In the genomic region with DNA sequence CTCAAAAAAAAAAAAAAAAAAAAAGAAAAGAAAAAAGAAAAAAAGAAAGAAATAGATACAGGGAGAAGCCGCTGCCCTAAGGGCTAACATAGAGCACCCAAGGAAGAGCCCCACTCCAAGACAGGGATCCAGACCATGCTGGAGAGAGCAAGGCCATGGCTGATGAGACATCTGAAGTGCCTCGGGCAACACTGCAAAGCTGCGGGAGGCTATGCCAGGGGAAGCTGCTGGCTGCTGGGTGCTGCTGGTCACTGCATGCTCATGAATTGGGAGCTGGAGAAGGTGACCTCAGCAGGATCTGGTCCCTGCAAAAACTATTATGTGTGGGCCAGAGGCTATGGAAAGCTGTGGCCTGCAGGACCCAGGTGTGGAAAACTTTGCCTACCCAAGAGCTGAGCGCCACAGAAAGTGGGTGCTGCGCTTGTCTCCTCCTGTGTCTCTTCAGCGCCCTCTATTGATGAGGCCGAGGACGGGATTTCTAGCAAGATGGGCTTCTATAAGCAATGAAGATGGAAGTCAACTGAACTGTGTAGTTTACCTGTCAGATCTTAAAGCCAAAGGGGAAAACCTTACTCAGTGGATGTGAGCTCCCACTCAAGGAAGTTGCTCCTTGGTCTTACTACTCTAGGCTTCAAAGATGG, we compare ENCODE assay signal across 1 cellular context.
TF ChIP-seq lines count a peak whose summit lies in the region.

No MANE protein-coding gene starts in this region.

TF ChIP-seq in SK-N-SH treated with all-trans-retinoic acid at 6 μM for 48 hours, 23 proteins besides CTCF, POLR2A, EP300 and RAD21 (continued from another document):
- TF ChIP-seq, protein P1, sequence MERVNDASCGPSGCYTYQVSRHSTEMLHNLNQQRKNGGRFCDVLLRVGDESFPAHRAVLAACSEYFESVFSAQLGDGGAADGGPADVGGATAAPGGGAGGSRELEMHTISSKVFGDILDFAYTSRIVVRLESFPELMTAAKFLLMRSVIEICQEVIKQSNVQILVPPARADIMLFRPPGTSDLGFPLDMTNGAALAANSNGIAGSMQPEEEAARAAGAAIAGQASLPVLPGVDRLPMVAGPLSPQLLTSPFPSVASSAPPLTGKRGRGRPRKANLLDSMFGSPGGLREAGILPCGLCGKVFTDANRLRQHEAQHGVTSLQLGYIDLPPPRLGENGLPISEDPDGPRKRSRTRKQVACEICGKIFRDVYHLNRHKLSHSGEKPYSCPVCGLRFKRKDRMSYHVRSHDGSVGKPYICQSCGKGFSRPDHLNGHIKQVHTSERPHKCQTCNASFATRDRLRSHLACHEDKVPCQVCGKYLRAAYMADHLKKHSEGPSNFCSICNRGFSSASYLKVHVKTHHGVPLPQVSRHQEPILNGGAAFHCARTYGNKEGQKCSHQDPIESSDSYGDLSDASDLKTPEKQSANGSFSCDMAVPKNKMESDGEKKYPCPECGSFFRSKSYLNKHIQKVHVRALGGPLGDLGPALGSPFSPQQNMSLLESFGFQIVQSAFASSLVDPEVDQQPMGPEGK (CRISPR knock-in tag; IDR thresholded peaks at IDR 0.05; ENCODE audit: borderline replicate concordance) = no peak
- TF ChIP-seq ESRRG (CRISPR knock-in tag; IDR thresholded peaks at IDR 0.05) = no peak
- TF ChIP-seq ZFP30 (CRISPR knock-in tag; IDR thresholded peaks at IDR 0.05) = no peak
- TF ChIP-seq BACH2 (CRISPR knock-in tag; IDR thresholded peaks at IDR 0.05; ENCODE audit: borderline replicate concordance) = no peak
- TF ChIP-seq, protein P2, sequence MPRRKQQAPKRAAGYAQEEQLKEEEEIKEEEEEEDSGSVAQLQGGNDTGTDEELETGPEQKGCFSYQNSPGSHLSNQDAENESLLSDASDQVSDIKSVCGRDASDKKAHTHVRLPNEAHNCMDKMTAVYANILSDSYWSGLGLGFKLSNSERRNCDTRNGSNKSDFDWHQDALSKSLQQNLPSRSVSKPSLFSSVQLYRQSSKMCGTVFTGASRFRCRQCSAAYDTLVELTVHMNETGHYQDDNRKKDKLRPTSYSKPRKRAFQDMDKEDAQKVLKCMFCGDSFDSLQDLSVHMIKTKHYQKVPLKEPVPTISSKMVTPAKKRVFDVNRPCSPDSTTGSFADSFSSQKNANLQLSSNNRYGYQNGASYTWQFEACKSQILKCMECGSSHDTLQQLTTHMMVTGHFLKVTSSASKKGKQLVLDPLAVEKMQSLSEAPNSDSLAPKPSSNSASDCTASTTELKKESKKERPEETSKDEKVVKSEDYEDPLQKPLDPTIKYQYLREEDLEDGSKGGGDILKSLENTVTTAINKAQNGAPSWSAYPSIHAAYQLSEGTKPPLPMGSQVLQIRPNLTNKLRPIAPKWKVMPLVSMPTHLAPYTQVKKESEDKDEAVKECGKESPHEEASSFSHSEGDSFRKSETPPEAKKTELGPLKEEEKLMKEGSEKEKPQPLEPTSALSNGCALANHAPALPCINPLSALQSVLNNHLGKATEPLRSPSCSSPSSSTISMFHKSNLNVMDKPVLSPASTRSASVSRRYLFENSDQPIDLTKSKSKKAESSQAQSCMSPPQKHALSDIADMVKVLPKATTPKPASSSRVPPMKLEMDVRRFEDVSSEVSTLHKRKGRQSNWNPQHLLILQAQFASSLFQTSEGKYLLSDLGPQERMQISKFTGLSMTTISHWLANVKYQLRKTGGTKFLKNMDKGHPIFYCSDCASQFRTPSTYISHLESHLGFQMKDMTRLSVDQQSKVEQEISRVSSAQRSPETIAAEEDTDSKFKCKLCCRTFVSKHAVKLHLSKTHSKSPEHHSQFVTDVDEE (CRISPR knock-in tag; IDR thresholded peaks at IDR 0.05) = no peak
- TF ChIP-seq ARNTL (CRISPR knock-in tag; IDR thresholded peaks at IDR 0.05; ENCODE audit: borderline replicate concordance, low read depth) = no peak
- no peak for TF ChIP-seq ZNF565 (CRISPR knock-in tag; conservative IDR thresholded peaks at IDR 0.05; ENCODE audit: low read depth)
- TF ChIP-seq ZFP3 (CRISPR knock-in tag; IDR thresholded peaks at IDR 0.05) = no peak
- TF ChIP-seq, protein P3, sequence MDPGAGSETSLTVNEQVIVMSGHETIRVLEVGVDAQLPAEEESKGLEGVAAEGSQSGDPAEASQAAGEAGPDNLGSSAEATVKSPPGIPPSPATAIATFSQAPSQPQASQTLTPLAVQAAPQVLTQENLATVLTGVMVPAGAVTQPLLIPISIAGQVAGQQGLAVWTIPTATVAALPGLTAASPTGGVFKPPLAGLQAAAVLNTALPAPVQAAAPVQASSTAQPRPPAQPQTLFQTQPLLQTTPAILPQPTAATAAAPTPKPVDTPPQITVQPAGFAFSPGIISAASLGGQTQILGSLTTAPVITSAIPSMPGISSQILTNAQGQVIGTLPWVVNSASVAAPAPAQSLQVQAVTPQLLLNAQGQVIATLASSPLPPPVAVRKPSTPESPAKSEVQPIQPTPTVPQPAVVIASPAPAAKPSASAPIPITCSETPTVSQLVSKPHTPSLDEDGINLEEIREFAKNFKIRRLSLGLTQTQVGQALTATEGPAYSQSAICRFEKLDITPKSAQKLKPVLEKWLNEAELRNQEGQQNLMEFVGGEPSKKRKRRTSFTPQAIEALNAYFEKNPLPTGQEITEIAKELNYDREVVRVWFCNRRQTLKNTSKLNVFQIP (CRISPR knock-in tag; IDR thresholded peaks at IDR 0.05; ENCODE audit: borderline replicate concordance, low read depth) = no peak
